Comparison of ENCODE assay signal across 17 cellular contexts in the genomic region with DNA sequence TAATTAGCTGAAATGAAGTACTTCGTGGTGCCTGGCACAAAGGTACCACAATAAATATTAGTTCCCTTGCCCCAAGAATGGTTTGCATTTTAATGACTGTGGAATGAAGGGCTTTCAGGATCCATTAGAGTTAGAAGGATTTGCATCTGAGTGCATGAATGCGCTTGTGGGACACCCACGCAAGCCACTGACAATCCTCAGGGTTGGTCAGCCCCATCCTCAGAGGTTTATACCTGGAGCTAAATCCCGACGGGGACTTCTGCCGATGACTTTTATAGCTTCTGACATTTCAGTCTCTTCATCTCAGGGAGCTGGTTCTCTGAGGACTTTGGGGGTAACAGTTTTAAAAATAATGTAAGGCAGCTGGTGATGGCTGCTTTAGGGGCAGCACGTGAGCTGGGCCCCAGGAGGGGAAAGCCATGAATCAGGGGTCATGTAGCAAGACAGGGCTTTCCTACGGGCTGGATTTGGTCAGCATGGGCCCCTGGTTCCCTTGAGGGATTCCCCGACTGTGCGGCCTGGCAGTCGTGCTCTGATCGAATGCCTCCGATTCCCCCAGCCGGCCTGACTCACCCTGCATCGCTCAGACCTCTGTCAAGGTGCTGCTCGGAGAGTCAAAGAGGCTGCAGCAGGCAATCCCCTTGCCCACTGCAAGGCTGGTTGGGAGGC. TPM values are rescaled to one million over a fixed set of nuclear protein-coding genes. Genes with fewer than 3 reads are reported as not detected.
DNase-seq lines count a peak whose midpoint lies in the region; ATAC-seq and TF ChIP-seq lines count a peak whose summit lies in the region.
"Had no signal": no experiment of that assay in that cellular context is flagged by ENCODE, and none has a peak within 500 bp of the region (broad histone marks: within the 10 kb centered on the region; RNA-seq: fewer than 3 reads in every experiment).

No MANE protein-coding gene starts in this region.

- TF ChIP-seq CTCF in KMS-11 (conservative IDR thresholded peaks at IDR 0.05; ENCODE audit: low read depth, low read length), result no peak
- TF ChIP-seq CTCF in glutamatergic neuron (IDR thresholded peaks at IDR 0.05; ENCODE audit: partially characterized antibody, unreplicated experiment), result no peak

- H3K9me3 Mint-ChIP-seq in glutamatergic neuron (ENCODE audit: unreplicated experiment), result no peaks in the 10 kb centered on the region

- H3K27me3 ChIP-seq in BLaER1, result no peaks in the 10 kb centered on the region
- no peaks in the 10 kb centered on the region for H3K27me3 ChIP-seq in KMS-11 (ENCODE audit: insufficient read depth, low read depth)
- H3K27me3 ChIP-seq: BE2C, heart left ventricle, vagina had no signal

- H3K4me3 Mint-ChIP-seq in glutamatergic neuron (ENCODE audit: unreplicated experiment), result no peak overlapping the region
- H3K4me3 Mint-ChIP-seq: activated naive CD8-positive, alpha-beta T cell had no signal

- peaks cover 48% of the 10 kb centered on the region for H3K4me1 ChIP-seq in BLaER1
- H3K4me1 ChIP-seq in KMS-11 (ENCODE audit: low read depth, poor library complexity, severe bottlenecking), result peaks cover 98% of the 10 kb centered on the region
- H3K4me1 ChIP-seq: BE2C, HAP-1, vagina had no signal

- H3K9ac ChIP-seq in BLaER1 (no peak overlapping the region), KMS-11 (no peak overlapping the region)

- H3K36me3 ChIP-seq in BLaER1 (no peaks in the 10 kb centered on the region), KMS-11 (ENCODE audit: insufficient read depth) (no peaks in the 10 kb centered on the region)
- H3K36me3 ChIP-seq: BE2C, HAP-1, heart left ventricle, vagina had no signal

- DNase-seq in cerebellum (ENCODE audit: low spot score) (no peak), glutamatergic neuron (no peak), ACHN (no peak), cerebellar cortex (ENCODE audit: low spot score) (no peak)
- DNase-seq: activated CD4-positive, CD25-positive, alpha-beta regulatory T cell; BE2C; heart left ventricle; mesendoderm had no signal

- no peak overlapping the region for H2AFZ ChIP-seq in KMS-11 (ENCODE audit: low read depth)

- ATAC-seq in GM18868 (IDR thresholded peaks at IDR 0.05; ENCODE audit: unreplicated experiment), result peak; percentile 62
- ATAC-seq in HG02610 (IDR thresholded peaks at IDR 0.05; ENCODE audit: unreplicated experiment), result peak; percentile 68
- ATAC-seq: heart left ventricle had no signal

- H3K9me3 ChIP-seq in BLaER1, result no peaks in the 10 kb centered on the region
- H3K9me3 ChIP-seq: BE2C, HAP-1, heart left ventricle, vagina had no signal

- H3K4me2 ChIP-seq in BLaER1 (peak overlapping the region; percentile 82), KMS-11 (peak overlapping the region; percentile 87; the same call in 1 of the 2 replicates)

- H3K27ac Mint-ChIP-seq in glutamatergic neuron (ENCODE audit: unreplicated experiment), result no peak overlapping the region

- H3K79me2 ChIP-seq in KMS-11 (ENCODE audit: insufficient read depth, low read depth), result no peaks in the 10 kb centered on the region

- H3K36me3 Mint-ChIP-seq in glutamatergic neuron (ENCODE audit: unreplicated experiment), result no peaks in the 10 kb centered on the region

- H3K27ac ChIP-seq in BLaER1 (no peak overlapping the region), KMS-11 (no peak overlapping the region; the same call in 1 of the 2 replicates)
- H3K27ac ChIP-seq: heart left ventricle, vagina had no signal

- in situ Hi-C loops in ACHN (cut with HindIII; ENCODE audit: low pct_ligation_motif_present, low pct_unique_long_range_greater_than_20kb, low sequenced_read_pairs), result no loop called here

- H3K27me3 Mint-ChIP-seq in glutamatergic neuron (ENCODE audit: unreplicated experiment), result peaks cover 3% of the 10 kb centered on the region
- H3K27me3 Mint-ChIP-seq: activated naive CD8-positive, alpha-beta T cell had no signal

- H3K4me3 ChIP-seq in BLaER1 (no peak overlapping the region), KMS-11 (IDR thresholded peaks at IDR 0.05; ENCODE audit: insufficient read depth, low read depth, low read length) (no peak overlapping the region)
- H3K4me3 ChIP-seq: HAP-1, heart left ventricle, vagina had no signal

- H4K20me1 ChIP-seq in BLaER1, result no peaks in the 10 kb centered on the region
- no peaks in the 10 kb centered on the region for H4K20me1 ChIP-seq in KMS-11 (ENCODE audit: insufficient read depth)

- H3K4me1 Mint-ChIP-seq in glutamatergic neuron (ENCODE audit: low read depth, unreplicated experiment), result no peaks in the 10 kb centered on the region

RNA-seq across cellular contexts. Expression of a gene that starts 20.8 kb away (rescaled TPM):
- total RNA-seq in cerebellum (0.18 TPM), glutamatergic neuron (ENCODE audit: unreplicated experiment) (not detected)
- total RNA-seq: dermis microvascular lymphatic vessel endothelial cell, renal cortical epithelial cell had no signal

RNA-seq across cellular contexts. Expression of a gene that starts 22.5 kb away (rescaled TPM):
- total RNA-seq in cerebellum (not detected), glutamatergic neuron (ENCODE audit: unreplicated experiment) (not detected)
- total RNA-seq: dermis microvascular lymphatic vessel endothelial cell, heart left ventricle, renal cortical epithelial cell, vagina had no signal
